Comparison of ENCODE assay signal across 11 cellular contexts in genomic region chr5:94422819-94423218, GRCh38.
DNase-seq lines count a peak whose midpoint lies in the region; ATAC-seq and TF ChIP-seq lines count a peak whose summit lies in the region.
"Had no signal": no experiment of that assay in that cellular context is flagged by ENCODE, and none has a peak within 500 bp of the region (broad histone marks: within the 10 kb centered on the region; RNA-seq: fewer than 3 reads in every experiment).

No MANE protein-coding gene starts in this region.

- 50 to 54% methylated on average over 3 of the region's 3 CpGs for WGBS in body of pancreas, 2 donors

- intact Hi-C loops in body of pancreas (cut with DNase I): no loop called here
- intact Hi-C loops in lower lobe of right lung (cut with DNase I): no loop called here

- CTCF ChIA-PET in activated CD8-positive, alpha-beta memory T cell treated with anti-CD3 and anti-CD28 coated beads, Interleukin-2, amount 10 ng/mL, durations not matched to agents 7 days and 5 days (lab: Charles Lee): no interaction called here

- no peak overlapping the region for H3K4me3 Mint-ChIP-seq in activated CD8-positive, alpha-beta memory T cell treated with anti-CD3 and anti-CD28 coated beads, Interleukin-2, amount 10 ng/mL, durations not matched to agents 7 days and 5 days
- H3K4me3 Mint-ChIP-seq: natural killer cell had no signal

- H3K27me3 ChIP-seq in body of pancreas (no peaks in the 10 kb centered on the region), lower lobe of right lung (ENCODE audit: low read depth) (no peaks in the 10 kb centered on the region)

- in situ Hi-C loops in KBM-7 (cut with MboI; ENCODE audit: low pct_unique_long_range_greater_than_20kb, low sequenced_read_pairs): no loop called here

- peak overlapping the region in 2 of 4 donors; percentile 37 to 47 for H3K27ac ChIP-seq in body of pancreas
- H3K27ac ChIP-seq in lower lobe of right lung: no peak overlapping the region

- ATAC-seq in body of pancreas (peak; percentile 93), lower lobe of right lung (peak; percentile 32 to 61), GM18505 (IDR thresholded peaks at IDR 0.05; ENCODE audit: unreplicated experiment) (no peak), GM18511 (IDR thresholded peaks at IDR 0.05; ENCODE audit: unreplicated experiment) (no peak)
- ATAC-seq in activated CD8-positive, alpha-beta memory T cell treated with anti-CD3 and anti-CD28 coated beads, Interleukin-2, amount 10 ng/mL, durations not matched to agents 7 days and 5 days: no peak
- ATAC-seq: natural killer cell had no signal

- H3K9me3 ChIP-seq in body of pancreas (no peaks in the 10 kb centered on the region), lower lobe of right lung (no peaks in the 10 kb centered on the region)

- no peaks in the 10 kb centered on the region for H3K36me3 Mint-ChIP-seq in activated CD8-positive, alpha-beta memory T cell treated with anti-CD3 and anti-CD28 coated beads, Interleukin-2, amount 10 ng/mL, durations not matched to agents 7 days and 5 days
- H3K36me3 Mint-ChIP-seq: natural killer cell had no signal

- H3K9me3 Mint-ChIP-seq in activated CD8-positive, alpha-beta memory T cell treated with anti-CD3 and anti-CD28 coated beads, Interleukin-2, amount 10 ng/mL, durations not matched to agents 7 days and 5 days (ENCODE audit: low read depth): no peaks in the 10 kb centered on the region

- H3K36me3 ChIP-seq in body of pancreas (replicated peaks in 1 of 2; ENCODE audit: insufficient read depth in 1 of 2, low read depth in 2 of 2) (no peaks in the 10 kb centered on the region), lower lobe of right lung (no peaks in the 10 kb centered on the region)

- DNase-seq in DMS79 treated with DMSO at 0.1 percent for 48 hours (lab: John Stamatoyannopoulos, UW) (peak; percentile 61), KBM-7 (peak; percentile 4), body of pancreas (peak in 2 of 4 donors; percentile 31 to 49), lower lobe of right lung (no peak), activated gamma-delta T cell treated with Interleukin-2 at 50 U/mL for 16 hours (no peak)
- DNase-seq in activated CD8-positive, alpha-beta memory T cell treated with anti-CD3 and anti-CD28 coated beads, Interleukin-2, amount 10 ng/mL, durations not matched to agents 7 days and 5 days: no peak
- DNase-seq: natural killer cell; NCI-H2171; stimulated activated CD4-positive, alpha-beta T cell treated with anti-CD3 and anti-CD28 coated beads, Interleukin-1b, Interleukin-23, amount 100 ng/mL, for 48 hours had no signal

- no peaks in the 10 kb centered on the region for H3K27me3 Mint-ChIP-seq in activated CD8-positive, alpha-beta memory T cell treated with anti-CD3 and anti-CD28 coated beads, Interleukin-2, amount 10 ng/mL, durations not matched to agents 7 days and 5 days

- TF ChIP-seq POLR2A in body of pancreas (IDR thresholded peaks at IDR 0.05): no peak
- no peak for TF ChIP-seq POLR2A in GM18505 (IDR thresholded peaks at IDR 0.05; ENCODE audit: borderline replicate concordance, extremely low read depth, insufficient read depth, insufficient read length)

- no peak overlapping the region for H3K27ac Mint-ChIP-seq in activated CD8-positive, alpha-beta memory T cell treated with anti-CD3 and anti-CD28 coated beads, Interleukin-2, amount 10 ng/mL, durations not matched to agents 7 days and 5 days
- H3K27ac Mint-ChIP-seq: natural killer cell had no signal

- no peak overlapping the region for H3K4me3 ChIP-seq in body of pancreas
- H3K4me3 ChIP-seq in lower lobe of right lung: no peak overlapping the region

- H3K4me1 ChIP-seq in body of pancreas: peaks cover 12% of the 10 kb centered on the region
- H3K4me1 ChIP-seq in lower lobe of right lung: no peaks in the 10 kb centered on the region

- H3K4me1 Mint-ChIP-seq in activated CD8-positive, alpha-beta memory T cell treated with anti-CD3 and anti-CD28 coated beads, Interleukin-2, amount 10 ng/mL, durations not matched to agents 7 days and 5 days: no peaks in the 10 kb centered on the region
- H3K4me1 Mint-ChIP-seq: natural killer cell had no signal

- no peak for TF ChIP-seq CTCF in body of pancreas (IDR thresholded peaks at IDR 0.05)
- TF ChIP-seq CTCF in lower lobe of right lung (IDR thresholded peaks at IDR 0.05): no peak

Comparison
In these comparisons a context has a peak if more than half of its experiments do, and no peak if none do; other contexts are left out.
1. DNase-seq: peak in DMS79 treated with DMSO at 0.1 percent for 48 hours (single experiment) and KBM-7 (single experiment); none in lower lobe of right lung (single experiment), activated CD8-positive, alpha-beta memory T cell treated with anti-CD3 and anti-CD28 coated beads, Interleukin-2, amount 10 ng/mL, durations not matched to agents 7 days and 5 days (single experiment) and activated gamma-delta T cell treated with Interleukin-2 at 50 U/mL for 16 hours (single experiment).
2. ATAC-seq: peak in body of pancreas (single experiment) and lower lobe of right lung (2 of 2); none in GM18505 (single experiment), activated CD8-positive, alpha-beta memory T cell treated with anti-CD3 and anti-CD28 coated beads, Interleukin-2, amount 10 ng/mL, durations not matched to agents 7 days and 5 days (single experiment) and GM18511 (single experiment).